ENCODE assay signal across 20 cellular contexts in the genomic region with DNA sequence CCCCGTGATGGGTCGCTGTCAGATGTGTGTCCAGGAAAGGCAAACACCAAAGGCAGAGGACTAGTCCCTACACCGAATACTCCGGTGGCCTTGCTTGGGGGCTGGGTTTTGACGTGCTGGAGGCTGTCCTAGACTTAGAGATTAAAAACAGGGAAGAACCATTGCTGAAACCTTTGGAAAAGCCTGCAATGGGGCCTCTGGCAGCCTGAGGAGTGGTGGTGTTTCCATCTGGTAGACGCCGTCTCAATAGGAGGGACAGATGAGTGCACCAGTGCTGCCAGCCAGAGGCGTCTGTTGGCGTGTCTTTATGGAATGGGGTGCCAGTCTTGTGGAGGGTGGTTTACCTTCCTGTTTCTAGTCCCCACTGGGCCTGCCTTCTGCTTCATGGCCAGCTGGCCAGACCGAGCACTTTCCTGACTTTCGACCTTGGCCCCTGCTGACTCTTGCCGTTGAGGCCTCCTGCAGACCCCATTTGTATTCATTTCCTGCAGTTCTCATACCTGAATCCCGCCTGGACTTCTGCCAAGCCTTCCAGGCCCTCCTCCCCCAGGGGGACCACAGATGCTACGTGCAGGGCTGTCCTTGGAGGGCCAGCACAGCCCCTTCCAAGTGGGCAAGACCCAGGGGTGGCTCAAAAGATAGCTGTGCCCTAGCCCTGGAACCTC. TPM values are rescaled to one million over a fixed set of nuclear protein-coding genes. Genes with fewer than 3 reads are reported as not detected.
DNase-seq lines count a peak whose midpoint lies in the region; ATAC-seq and TF ChIP-seq lines count a peak whose summit lies in the region.
"Had no signal": no experiment of that assay in that cellular context is flagged by ENCODE, and none has a peak within 500 bp of the region (broad histone marks: within the 10 kb centered on the region; RNA-seq: fewer than 3 reads in every experiment).

No MANE protein-coding gene starts in this region.

- no peak overlapping the region for H3K27ac ChIP-seq in left lung
- peak overlapping the region; percentile 5 for H3K27ac ChIP-seq in thymus (ENCODE audit: low read depth)
- H3K27ac ChIP-seq: HL-60, KMS-11, uterus had no signal

- H3K36me3 Mint-ChIP-seq in activated CD8-positive, alpha-beta memory T cell treated with anti-CD3 and anti-CD28 coated beads, Interleukin-2, amount 10 ng/mL, durations not matched to agents 7 days and 5 days: peaks cover 15% of the 10 kb centered on the region
- peaks cover 13% of the 10 kb centered on the region for H3K36me3 Mint-ChIP-seq in activated T-cell treated with anti-CD3 and anti-CD28 coated beads, Interleukin-2, amount 50 U/mL, for 4 hours (ENCODE audit: insufficient read depth)

- ATAC-seq in activated CD8-positive, alpha-beta memory T cell treated with anti-CD3 and anti-CD28 coated beads, Interleukin-2, amount 10 ng/mL, durations not matched to agents 7 days and 5 days: no peak
- ATAC-seq in left lung: no peak
- ATAC-seq in activated T-cell treated with anti-CD3 and anti-CD28 coated beads, Interleukin-2, amount 50 U/mL, for 4 hours: no peak
- ATAC-seq: pancreas had no signal

- no peaks in the 10 kb centered on the region for H3K27me3 Mint-ChIP-seq in activated CD8-positive, alpha-beta memory T cell treated with anti-CD3 and anti-CD28 coated beads, Interleukin-2, amount 10 ng/mL, durations not matched to agents 7 days and 5 days
- H3K27me3 Mint-ChIP-seq in activated T-cell treated with anti-CD3 and anti-CD28 coated beads, Interleukin-2, amount 50 U/mL, for 4 hours (ENCODE audit: low read depth): no peaks in the 10 kb centered on the region
- H3K27me3 Mint-ChIP-seq: activated CD4-positive, alpha-beta T cell treated with anti-CD3 and anti-CD28 coated beads, Interleukin-2, amount 10 ng/mL, durations not matched to agents 24 days and 14 days; activated T-cell treated with anti-CD3 and anti-CD28 coated beads, Interleukin-2, amount 50 U/mL, for 24 hours; CD4-positive, alpha-beta T cell had no signal

- no peaks in the 10 kb centered on the region for H3K27me3 ChIP-seq in left lung
- no peaks in the 10 kb centered on the region for H3K27me3 ChIP-seq in thymus (ENCODE audit: control insufficient read depth, insufficient read depth)
- H3K27me3 ChIP-seq: pancreas, uterus had no signal

- 89% methylated on average over 14 of the region's 14 CpGs for WGBS in thymus

- peaks cover 6% of the 10 kb centered on the region for H3K4me1 Mint-ChIP-seq in activated CD8-positive, alpha-beta memory T cell treated with anti-CD3 and anti-CD28 coated beads, Interleukin-2, amount 10 ng/mL, durations not matched to agents 7 days and 5 days
- peaks cover 3% of the 10 kb centered on the region for H3K4me1 Mint-ChIP-seq in activated T-cell treated with anti-CD3 and anti-CD28 coated beads, Interleukin-2, amount 50 U/mL, for 4 hours (ENCODE audit: low read depth)

- H3K4me3 ChIP-seq in left lung (no peak overlapping the region), thymus (ENCODE audit: low read length) (no peak overlapping the region)
- H3K4me3 ChIP-seq: pancreas, uterus had no signal

- TF ChIP-seq CTCF in left lung (IDR thresholded peaks at IDR 0.05): no peak

- intact Hi-C loops in left lung (cut with DNase I): no loop called here

- H3K9me3 Mint-ChIP-seq in activated CD8-positive, alpha-beta memory T cell treated with anti-CD3 and anti-CD28 coated beads, Interleukin-2, amount 10 ng/mL, durations not matched to agents 7 days and 5 days (ENCODE audit: low read depth): no peaks in the 10 kb centered on the region
- H3K9me3 Mint-ChIP-seq in activated T-cell treated with anti-CD3 and anti-CD28 coated beads, Interleukin-2, amount 50 U/mL, for 4 hours: no peaks in the 10 kb centered on the region
- H3K9me3 Mint-ChIP-seq: activated CD4-positive, alpha-beta T cell treated with anti-CD3 and anti-CD28 coated beads, Interleukin-2, amount 10 ng/mL, durations not matched to agents 24 days and 14 days; activated T-cell treated with anti-CD3 and anti-CD28 coated beads, Interleukin-2, amount 50 U/mL, for 24 hours; CD4-positive, alpha-beta T cell had no signal

- H3K9me3 ChIP-seq in left lung (no peaks in the 10 kb centered on the region), thymus (ENCODE audit: control insufficient read depth) (no peaks in the 10 kb centered on the region)
- H3K9me3 ChIP-seq: pancreas, uterus had no signal

- CTCF ChIA-PET in activated CD8-positive, alpha-beta memory T cell treated with anti-CD3 and anti-CD28 coated beads, Interleukin-2, amount 10 ng/mL, durations not matched to agents 7 days and 5 days (lab: Charles Lee): no interaction called here

- H3K27ac Mint-ChIP-seq in activated CD8-positive, alpha-beta memory T cell treated with anti-CD3 and anti-CD28 coated beads, Interleukin-2, amount 10 ng/mL, durations not matched to agents 7 days and 5 days: no peak overlapping the region
- H3K27ac Mint-ChIP-seq: activated CD4-positive, alpha-beta T cell treated with anti-CD3 and anti-CD28 coated beads, Interleukin-2, amount 10 ng/mL, durations not matched to agents 24 days and 14 days; CD4-positive, alpha-beta T cell had no signal

- no peak overlapping the region for H3K4me3 Mint-ChIP-seq in activated CD8-positive, alpha-beta memory T cell treated with anti-CD3 and anti-CD28 coated beads, Interleukin-2, amount 10 ng/mL, durations not matched to agents 7 days and 5 days
- no peak overlapping the region for H3K4me3 Mint-ChIP-seq in activated T-cell treated with anti-CD3 and anti-CD28 coated beads, Interleukin-2, amount 50 U/mL, for 4 hours
- H3K4me3 Mint-ChIP-seq: activated CD4-positive, alpha-beta T cell treated with anti-CD3 and anti-CD28 coated beads, Interleukin-2, amount 10 ng/mL, durations not matched to agents 24 days and 14 days; activated T-cell treated with anti-CD3 and anti-CD28 coated beads, Interleukin-2, amount 50 U/mL, for 24 hours; CD4-positive, alpha-beta T cell had no signal

- H3K36me3 ChIP-seq in left lung: peaks cover 0 to 52% of the 10 kb centered on the region in 2 donors
- peaks cover 41% of the 10 kb centered on the region for H3K36me3 ChIP-seq in thymus (ENCODE audit: control insufficient read depth, insufficient read depth)
- H3K36me3 ChIP-seq: uterus had no signal

- no peaks in the 10 kb centered on the region for H3K4me1 ChIP-seq in left lung
- H3K4me1 ChIP-seq in thymus (ENCODE audit: control insufficient read depth, insufficient read depth, low read length): peaks cover 21% of the 10 kb centered on the region
- H3K4me1 ChIP-seq: uterus had no signal

- peak; percentile 37 for DNase-seq in activated CD8-positive, alpha-beta memory T cell treated with anti-CD3 and anti-CD28 coated beads, Interleukin-2, amount 10 ng/mL, durations not matched to agents 7 days and 5 days
- DNase-seq in activated CD8-positive, alpha-beta memory T cell treated with anti-CD3 and anti-CD28 coated beads for 24 hours: no peak
- DNase-seq in NCI-H69 (lab: John Stamatoyannopoulos, UW) (peak; percentile 81), left lung (peak; percentile 21), NCI-H510A treated with DMSO at 0.1 percent for 48 hours (lab: John Stamatoyannopoulos, UW) (no peak), cerebellar cortex (ENCODE audit: low spot score) (no peak)
- no peak for DNase-seq in activated T-cell treated with anti-CD3 and anti-CD28 coated beads, Interleukin-2, amount 50 U/mL, for 4 hours
- DNase-seq: activated CD4-positive, alpha-beta T cell treated with anti-CD3 and anti-CD28 coated beads, Interleukin-2, amount 10 ng/mL, durations not matched to agents 24 days and 14 days; activated T-cell treated with anti-CD3 and anti-CD28 coated beads, Interleukin-2, amount 50 U/mL, for 24 hours; central memory CD4-positive, alpha-beta T cell; hypothalamus; NCI-H1048; NCI-H226; small intestine had no signal

RNA-seq across cellular contexts. Expression of gene DNASE1, which starts 2.0 kb away (rescaled TPM):
- total RNA-seq in activated CD8-positive, alpha-beta memory T cell treated with anti-CD3 and anti-CD28 coated beads, Interleukin-2, amount 10 ng/mL, durations not matched to agents 7 days and 5 days: 10 to 100 TPM; 33.8 to 53.4 TPM
- total RNA-seq in left lung: 10 to 100 TPM; 14.6 to 16.9 TPM
- polyA plus RNA-seq in thymus: 18.8 TPM
- total RNA-seq in activated T-cell treated with anti-CD3 and anti-CD28 coated beads, Interleukin-2, amount 50 U/mL, for 4 hours: 1 to 10 TPM; 3.7 to 4.2 (median 3.9) TPM

RNA-seq across cellular contexts. Expression of gene SLX4, which starts 41.1 kb away (rescaled TPM):
- total RNA-seq in activated CD8-positive, alpha-beta memory T cell treated with anti-CD3 and anti-CD28 coated beads, Interleukin-2, amount 10 ng/mL, durations not matched to agents 7 days and 5 days: 10 to 100 TPM; 19.0 to 24.6 TPM
- 1 to 10 TPM; 6.7 to 8.1 TPM for total RNA-seq in left lung
- polyA plus RNA-seq in thymus: 2.9 TPM
- total RNA-seq in activated T-cell treated with anti-CD3 and anti-CD28 coated beads, Interleukin-2, amount 50 U/mL, for 4 hours: 1 to 10 TPM; 7.6 to 9.1 (median 8.6) TPM

Comparison
In these comparisons a context has a peak if more than half of its experiments do, and no peak if none do; other contexts are left out.
1. DNase-seq: peak in activated CD8-positive, alpha-beta memory T cell treated with anti-CD3 and anti-CD28 coated beads, Interleukin-2, amount 10 ng/mL, durations not matched to agents 7 days and 5 days (single experiment), NCI-H69 (single experiment) and left lung (2 of 2); none in activated CD8-positive, alpha-beta memory T cell treated with anti-CD3 and anti-CD28 coated beads for 24 hours (single experiment), NCI-H510A treated with DMSO at 0.1 percent for 48 hours (single experiment), cerebellar cortex (single experiment) and activated T-cell treated with anti-CD3 and anti-CD28 coated beads, Interleukin-2, amount 50 U/mL, for 4 hours (single experiment).